ENCODE assay signal across 19 cellular contexts in the genomic region with DNA sequence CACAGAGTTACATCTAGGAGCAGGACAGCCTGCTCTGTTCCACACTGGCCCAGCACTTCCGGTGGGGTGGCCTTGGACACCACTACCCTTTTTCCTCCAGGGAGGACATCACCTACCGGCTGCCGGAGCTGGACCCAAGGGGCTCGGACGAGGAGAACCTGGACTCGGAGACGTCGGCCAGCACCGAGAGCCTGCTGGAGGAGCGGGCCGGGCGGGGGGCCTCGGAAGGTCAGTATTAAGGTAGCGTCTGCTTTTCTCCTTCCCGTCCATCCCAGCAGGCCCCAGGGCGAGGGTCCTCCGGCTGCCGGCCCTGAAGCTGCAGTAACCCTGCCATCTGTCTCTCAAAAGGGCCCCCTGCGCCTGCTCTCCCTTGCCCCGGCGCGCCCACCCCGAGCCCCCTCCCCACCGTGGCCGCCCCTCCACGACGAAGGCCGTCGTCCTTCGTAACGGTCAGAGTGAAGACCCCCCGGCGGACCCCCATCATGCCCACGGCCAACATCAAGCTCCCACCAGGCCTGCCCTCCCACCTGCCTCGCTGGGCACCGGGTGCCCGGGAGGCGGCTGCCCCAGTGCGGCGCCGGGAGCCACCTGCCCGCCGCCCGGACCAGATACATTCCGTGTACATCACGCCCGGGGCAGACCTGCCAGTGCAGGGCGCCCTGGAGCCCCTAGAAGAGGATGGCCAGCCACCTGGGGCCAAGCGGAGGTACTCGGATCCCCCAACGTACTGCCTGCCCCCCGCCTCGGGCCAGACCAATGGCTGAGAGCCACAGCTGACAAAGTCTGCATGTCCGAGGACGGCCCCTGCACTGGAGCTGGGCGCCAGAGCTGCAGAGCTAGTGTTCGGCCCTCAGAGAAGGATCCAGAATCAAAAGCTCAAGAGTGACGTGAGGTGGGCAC. TPM values are rescaled to one million over a fixed set of nuclear protein-coding genes. Genes with fewer than 3 reads are reported as not detected.
DNase-seq lines count a peak whose midpoint lies in the region; ATAC-seq and TF ChIP-seq lines count a peak whose summit lies in the region.
"Had no signal": no experiment of that assay in that cellular context is flagged by ENCODE, and none has a peak within 500 bp of the region (broad histone marks: within the 10 kb centered on the region; RNA-seq: fewer than 3 reads in every experiment).

No MANE protein-coding gene starts in this region.

- no peak for TF ChIP-seq CTCF in DOHH2 (IDR thresholded peaks at IDR 0.05; ENCODE audit: low read depth, low read length, poor library complexity, severe bottlenecking)
- TF ChIP-seq CTCF in hepatocyte (IDR thresholded peaks at IDR 0.05; ENCODE audit: poor library complexity) = no peak
- TF ChIP-seq CTCF in suprapubic skin (IDR thresholded peaks at IDR 0.05) = no peak
- TF ChIP-seq CTCF in colonic mucosa (IDR thresholded peaks at IDR 0.05) = no peak

- H3K36me3 ChIP-seq in BLaER1 (peaks cover 61% of the 10 kb centered on the region), DOHH2 (ENCODE audit: control insufficient read depth, low read length) (peaks cover 64% of the 10 kb centered on the region), hepatocyte (replicated peaks; ENCODE audit: insufficient read depth, low read depth) (no peaks in the 10 kb centered on the region), suprapubic skin (peaks cover 49% of the 10 kb centered on the region), colonic mucosa (no peaks in the 10 kb centered on the region)

- H3K4me2 ChIP-seq in BLaER1 (peak overlapping the region; percentile 68), DOHH2 (ENCODE audit: low read length) (peak overlapping the region; percentile 34), hepatocyte (no peak overlapping the region)
- H3K4me2 ChIP-seq: GM23338 had no signal

- no peak overlapping the region for H2AFZ ChIP-seq in hepatocyte
- H2AFZ ChIP-seq: GM23338 had no signal

- no peak for ATAC-seq in stimulated activated memory B cell treated with anti-CD40 and anti-IgM and Interleukin-4, amounts not matched to agents 10 μg/mL and 1 μg/mL and 100 μg/mL, for 72 hours
- ATAC-seq: GM23338, K562 had no signal

- TF ChIP-seq POLR2A in suprapubic skin (IDR thresholded peaks at IDR 0.05) = no peak

- DNase-seq in hepatocyte (ENCODE audit: low spot score) (peak; percentile 4), HCEC 1CT (no peak), suprapubic skin (ENCODE audit: low spot score in 2 of 2) (no peak), colonic mucosa (no peak)
- DNase-seq: ACHN; AML-193; C1 segment of cervical spinal cord; CD4-positive, CD25-positive, alpha-beta regulatory T cell; CD8-positive, alpha-beta memory T cell; COR-L47; GDM1; H7; IMR-90 had no signal

- intact Hi-C loops in colonic mucosa (cut with DNase I) = no loop called here

- no peak overlapping the region for H3K9ac ChIP-seq in BLaER1
- no peak overlapping the region for H3K9ac ChIP-seq in colonic mucosa (ENCODE audit: low read depth in 2 of 2, low read length in 2 of 2)

- H3K27ac ChIP-seq in BLaER1 (no peak overlapping the region), DOHH2 (ENCODE audit: low read depth, low read length) (no peak overlapping the region), hepatocyte (no peak overlapping the region), suprapubic skin (no peak overlapping the region), colonic mucosa (no peak overlapping the region)

- peaks cover 47% of the 10 kb centered on the region for H3K4me1 Mint-ChIP-seq in stimulated activated memory B cell treated with anti-CD40 and anti-IgM and Interleukin-4, amounts not matched to agents 10 μg/mL and 1 μg/mL and 100 μg/mL, for 72 hours

- no peaks in the 10 kb centered on the region for H3K27me3 Mint-ChIP-seq in stimulated activated memory B cell treated with anti-CD40 and anti-IgM and Interleukin-4, amounts not matched to agents 10 μg/mL and 1 μg/mL and 100 μg/mL, for 72 hours
- H3K27me3 Mint-ChIP-seq: CD8-positive, alpha-beta memory T cell had no signal

- H3K79me2 ChIP-seq in DOHH2 (ENCODE audit: control insufficient read depth, low read length) = peaks cover 7% of the 10 kb centered on the region
- peaks cover 12% of the 10 kb centered on the region for H3K79me2 ChIP-seq in hepatocyte

- peaks cover 11% of the 10 kb centered on the region; the same call in 1 of the 2 replicates for H4K20me1 ChIP-seq in BLaER1
- peaks cover 3% of the 10 kb centered on the region; the same call in 1 of the 2 replicates for H4K20me1 ChIP-seq in DOHH2 (ENCODE audit: control insufficient read depth, insufficient read depth, low read depth, low read length)
- H4K20me1 ChIP-seq in hepatocyte (ENCODE audit: insufficient read depth, poor library complexity, severe bottlenecking) = no peaks in the 10 kb centered on the region

- no peak for TF ChIP-seq EP300 in suprapubic skin (IDR thresholded peaks at IDR 0.05)

- H3K36me3 Mint-ChIP-seq in stimulated activated memory B cell treated with anti-CD40 and anti-IgM and Interleukin-4, amounts not matched to agents 10 μg/mL and 1 μg/mL and 100 μg/mL, for 72 hours = peaks cover 53% of the 10 kb centered on the region

- H3K9me3 Mint-ChIP-seq in stimulated activated memory B cell treated with anti-CD40 and anti-IgM and Interleukin-4, amounts not matched to agents 10 μg/mL and 1 μg/mL and 100 μg/mL, for 72 hours = peaks cover 2% of the 10 kb centered on the region
- H3K9me3 Mint-ChIP-seq: CD4-positive, CD25-positive, alpha-beta regulatory T cell; CD8-positive, alpha-beta memory T cell; GM23338 had no signal

- 98% methylated on average over 29 of the region's 58 CpGs for WGBS in hepatocyte (ENCODE audit: low lambda C conversion rate, missing lambda C conversion rate)
- 92% methylated on average over 32 of the region's 58 CpGs for WGBS in suprapubic skin

- H3K9me3 ChIP-seq in BLaER1 (no peaks in the 10 kb centered on the region), DOHH2 (ENCODE audit: control insufficient read depth, insufficient read depth, low read length) (no peaks in the 10 kb centered on the region), hepatocyte (ENCODE audit: low read depth) (no peaks in the 10 kb centered on the region), suprapubic skin (no peaks in the 10 kb centered on the region), colonic mucosa (no peaks in the 10 kb centered on the region)

- no peak overlapping the region for H3K4me3 ChIP-seq in BLaER1
- H3K4me3 ChIP-seq in DOHH2 (ENCODE audit: low read length) = no peak overlapping the region
- no peak overlapping the region for H3K4me3 ChIP-seq in hepatocyte
- no peak overlapping the region for H3K4me3 ChIP-seq in suprapubic skin
- H3K4me3 ChIP-seq in colonic mucosa = no peak overlapping the region
- H3K4me3 ChIP-seq: GM23338, K562 had no signal

- H3F3A ChIP-seq in DOHH2 (ENCODE audit: control insufficient read depth, insufficient read depth) = peaks cover 16% of the 10 kb centered on the region

- no peaks in the 10 kb centered on the region for H3K27me3 ChIP-seq in BLaER1
- no peaks in the 10 kb centered on the region for H3K27me3 ChIP-seq in DOHH2 (ENCODE audit: control insufficient read depth, low read length)
- no peaks in the 10 kb centered on the region for H3K27me3 ChIP-seq in hepatocyte
- no peaks in the 10 kb centered on the region for H3K27me3 ChIP-seq in suprapubic skin
- H3K27me3 ChIP-seq in colonic mucosa = no peaks in the 10 kb centered on the region

- H3K4me1 ChIP-seq in BLaER1 (peaks cover 79% of the 10 kb centered on the region), DOHH2 (ENCODE audit: control insufficient read depth, low read length) (peaks cover 54% of the 10 kb centered on the region), hepatocyte (ENCODE audit: insufficient read depth) (peaks cover 6% of the 10 kb centered on the region), suprapubic skin (peaks cover 12% of the 10 kb centered on the region), colonic mucosa (peaks cover 3% of the 10 kb centered on the region)

- peak overlapping the region; percentile 53 for H3K27ac Mint-ChIP-seq in stimulated activated memory B cell treated with anti-CD40 and anti-IgM and Interleukin-4, amounts not matched to agents 10 μg/mL and 1 μg/mL and 100 μg/mL, for 72 hours
- H3K27ac Mint-ChIP-seq: CD4-positive, CD25-positive, alpha-beta regulatory T cell; CD8-positive, alpha-beta memory T cell; GM23338 had no signal

- no peak overlapping the region for H3K4me3 Mint-ChIP-seq in stimulated activated memory B cell treated with anti-CD40 and anti-IgM and Interleukin-4, amounts not matched to agents 10 μg/mL and 1 μg/mL and 100 μg/mL, for 72 hours
- H3K4me3 Mint-ChIP-seq: GM23338 had no signal

- H3K9me2 ChIP-seq in DOHH2 (replicated peaks; ENCODE audit: control insufficient read depth, low read length) (no peaks in the 10 kb centered on the region), hepatocyte (replicated peaks; ENCODE audit: insufficient read depth) (no peaks in the 10 kb centered on the region)

RNA-seq across cellular contexts. Expression of a gene that starts 3.4 kb away (rescaled TPM):
- total RNA-seq in hepatocyte (22.4 and 26.9 TPM in 2 replicates), suprapubic skin (10 to 100 TPM; 17.3 to 25.2 (median 21.6) TPM), colonic mucosa (10 to 100 TPM; 18.2 to 22.4 TPM)
- 42.6 and 46.7 TPM in 2 replicates for polyA plus RNA-seq in hepatocyte

RNA-seq across cellular contexts. Expression of a gene that starts 14.2 kb away (rescaled TPM):
- total RNA-seq in hepatocyte (9.5 and 15.3 TPM in 2 replicates), suprapubic skin (1 to 10 TPM; 2.7 to 9.7 (median 4.8) TPM), colonic mucosa (10 to 100 TPM; 35.7 to 46.9 TPM)
- 44.7 and 47.7 TPM in 2 replicates for polyA plus RNA-seq in hepatocyte

RNA-seq across cellular contexts. Expression of a gene that starts 33.9 kb away (rescaled TPM):
- total RNA-seq in hepatocyte = 116 and 133 TPM in 2 replicates
- 157 and 169 TPM in 2 replicates for polyA plus RNA-seq in hepatocyte
- 10 to 100 TPM; 25.8 to 79.3 (median 54.8) TPM for total RNA-seq in suprapubic skin
- 100 to 1,000 TPM; 129 to 195 TPM for total RNA-seq in colonic mucosa

RNA-seq across cellular contexts. Expression of a gene that starts 52.7 kb away (rescaled TPM):
- 3.0 TPM in 1 of 2 replicates, not detected in the other for total RNA-seq in hepatocyte
- polyA plus RNA-seq in hepatocyte = 0.98 and 1.2 TPM in 2 replicates
- 1 to 10 TPM; 1.2 to 8.4 (median 2.1) TPM for total RNA-seq in suprapubic skin
- 1 to 10 TPM; 1.1 to 1.3 TPM for total RNA-seq in colonic mucosa
- total RNA-seq: CD4-positive, CD25-positive, alpha-beta regulatory T cell; Daoy; IMR-90 had no signal
- polyA plus RNA-seq: CD4-positive, CD25-positive, alpha-beta regulatory T cell; CD8-positive, alpha-beta memory T cell; IMR-90 had no signal

RNA-seq across cellular contexts. Expression of a gene that starts 55.4 kb away (rescaled TPM):
- 63.8 and 71.4 TPM in 2 replicates for total RNA-seq in hepatocyte
- polyA plus RNA-seq in hepatocyte = 94.1 and 97.9 TPM in 2 replicates
- 10 to 100 TPM; 54.6 to 66.8 (median 63.7) TPM for total RNA-seq in suprapubic skin
- total RNA-seq in colonic mucosa = 10 to 100 TPM; 73.7 to 94.7 TPM
